In the genomic region with DNA sequence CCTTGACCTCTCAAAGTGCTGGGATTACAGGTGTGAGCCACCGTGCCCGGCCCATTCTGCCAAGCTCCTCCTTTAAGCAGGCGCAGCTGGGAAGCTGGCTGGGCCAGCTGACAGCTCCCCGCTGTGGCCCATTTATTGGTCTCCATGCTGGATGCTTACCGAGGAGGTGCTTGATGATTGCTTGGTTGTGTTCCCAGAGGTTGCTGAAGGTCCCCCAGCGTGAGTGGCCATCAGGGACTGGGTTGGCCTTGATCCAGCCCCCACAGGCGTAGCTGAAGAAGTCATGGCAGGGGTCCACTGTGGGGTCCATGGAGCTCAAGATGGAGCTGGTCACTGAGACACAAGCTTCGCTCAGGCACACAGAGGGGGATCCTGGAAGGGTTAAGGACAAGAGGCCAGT, we compare ENCODE assay signal across 22 cellular contexts. TPM values are rescaled to one million over a fixed set of nuclear protein-coding genes. Genes with fewer than 3 reads are reported as not detected.
DNase-seq lines count a peak whose midpoint lies in the region; ATAC-seq and TF ChIP-seq lines count a peak whose summit lies in the region.
"Had no signal": no experiment of that assay in that cellular context is flagged by ENCODE, and none has a peak within 500 bp of the region (broad histone marks: within the 10 kb centered on the region; RNA-seq: fewer than 3 reads in every experiment).

No MANE protein-coding gene starts in this region.

- no peaks in the 10 kb centered on the region for H3K79me1 ChIP-seq in neuronal stem cell (ENCODE audit: low read depth, low read length)

- H3K9ac ChIP-seq in neuronal stem cell (ENCODE audit: low read depth, low read length, poor library complexity), result no peak overlapping the region
- H3K9ac ChIP-seq: BLaER1 treated with 17β-estradiol and CSF1 and Interleukin-3, amounts not matched to agents 10 nM and 100 nM; GM23248 had no signal

- H2BK12ac ChIP-seq in neuronal stem cell (ENCODE audit: low read length), result no peak overlapping the region

- H4K8ac ChIP-seq in neuronal stem cell (ENCODE audit: low read depth, low read length), result no peak overlapping the region

- peak overlapping the region; percentile 11 for H3K18ac ChIP-seq in neuronal stem cell (ENCODE audit: low read length)

- H3K4me1 ChIP-seq in left ventricle myocardium inferior, result peaks cover 77% of the 10 kb centered on the region
- peaks cover 2 to 8% of the 10 kb centered on the region in 2 donors for H3K4me1 ChIP-seq in neuronal stem cell (ENCODE audit: control insufficient read depth in 2 of 2, insufficient read depth in 1 of 2, low read depth in 1 of 2, low read length in 2 of 2)

- H3K14ac ChIP-seq in neuronal stem cell (ENCODE audit: low read length), result no peak overlapping the region

- H2BK15ac ChIP-seq in neuronal stem cell (ENCODE audit: low read length), result no peak overlapping the region

- peak overlapping the region; percentile 15 for H3K27ac Mint-ChIP-seq in activated CD4-positive, alpha-beta T cell treated with anti-CD3 and anti-CD28 coated beads, Interleukin-2, amount 10 ng/mL, durations not matched to agents 24 days and 14 days
- H3K27ac Mint-ChIP-seq in activated naive CD8-positive, alpha-beta T cell, result peak overlapping the region; percentile 16

- no peak for TF ChIP-seq CTCF in left ventricle myocardium inferior (IDR thresholded peaks at IDR 0.05; ENCODE audit: borderline replicate concordance)

- no peak overlapping the region for H3K4me3 Mint-ChIP-seq in activated CD4-positive, alpha-beta T cell treated with anti-CD3 and anti-CD28 coated beads, Interleukin-2, amount 10 ng/mL, durations not matched to agents 24 days and 14 days
- H3K4me3 Mint-ChIP-seq in activated naive CD8-positive, alpha-beta T cell, result no peak overlapping the region

- H2AFZ ChIP-seq in neuronal stem cell (ENCODE audit: low read length), result no peak overlapping the region
- H2AFZ ChIP-seq: GM23248 had no signal

- H2AK5ac ChIP-seq in neuronal stem cell (ENCODE audit: low read depth, low read length), result no peak overlapping the region

- no peak overlapping the region for H3K23ac ChIP-seq in neuronal stem cell (ENCODE audit: low read depth, low read length, poor library complexity)

- H3K4me2 ChIP-seq in neuronal stem cell (ENCODE audit: insufficient read depth, low read length, poor library complexity, severe bottlenecking), result no peak overlapping the region
- H3K4me2 ChIP-seq: A549; BLaER1 treated with 17β-estradiol and CSF1 and Interleukin-3, amounts not matched to agents 10 nM and 100 nM had no signal

- H3K36me3 Mint-ChIP-seq in activated CD4-positive, alpha-beta T cell treated with anti-CD3 and anti-CD28 coated beads, Interleukin-2, amount 10 ng/mL, durations not matched to agents 24 days and 14 days (ENCODE audit: low read depth), result peaks cover 72% of the 10 kb centered on the region
- H3K36me3 Mint-ChIP-seq in activated naive CD8-positive, alpha-beta T cell, result peaks cover 16% of the 10 kb centered on the region

- no peaks in the 10 kb centered on the region for H3K27me3 Mint-ChIP-seq in activated CD4-positive, alpha-beta T cell treated with anti-CD3 and anti-CD28 coated beads, Interleukin-2, amount 10 ng/mL, durations not matched to agents 24 days and 14 days
- H3K27me3 Mint-ChIP-seq in activated naive CD8-positive, alpha-beta T cell, result no peaks in the 10 kb centered on the region

- H3K9me3 ChIP-seq in left ventricle myocardium inferior (replicated peaks) (no peaks in the 10 kb centered on the region), neuronal stem cell (replicated peaks in 1 of 2; ENCODE audit: control insufficient read depth in 2 of 2, insufficient read depth in 1 of 2, low read depth in 1 of 2, low read length in 2 of 2) (no peaks in the 10 kb centered on the region)
- H3K9me3 ChIP-seq: A549 had no signal

- peaks cover 16% of the 10 kb centered on the region for H3K4me1 Mint-ChIP-seq in activated CD4-positive, alpha-beta T cell treated with anti-CD3 and anti-CD28 coated beads, Interleukin-2, amount 10 ng/mL, durations not matched to agents 24 days and 14 days
- peaks cover 21% of the 10 kb centered on the region for H3K4me1 Mint-ChIP-seq in activated naive CD8-positive, alpha-beta T cell (ENCODE audit: low read depth)

- no peak overlapping the region for H2BK120ac ChIP-seq in neuronal stem cell (ENCODE audit: low read depth, low read length)

- DNase-seq in activated CD4-positive, alpha-beta T cell treated with anti-CD3 and anti-CD28 coated beads, Interleukin-2, amount 10 ng/mL, durations not matched to agents 24 days and 14 days, result no peak
- no peak for DNase-seq in activated CD4-positive, alpha-beta T cell treated with anti-CD3 and anti-CD28 coated beads, Interleukin-2, amount 50 U/mL, for 48 hours
- DNase-seq in left ventricle myocardium inferior, result no peak
- no peak for DNase-seq in left cardiac atrium
- DNase-seq in neuronal stem cell (ENCODE audit: low spot score), result no peak
- DNase-seq in DMS 273 (lab: John Stamatoyannopoulos, UW; ENCODE audit: unreplicated experiment), result no peak
- DNase-seq: DMS 273 treated with DMSO at 0.1 percent for 48 hours, GDM1, GM23248, NCI-H1417 treated with DMSO at 0.1 percent for 48 hours, NCI-H2029 treated with DMSO at 0.1 percent for 48 hours, NCI-H2171 treated with DMSO at 0.1 percent for 48 hours, NCI-H510A, NCI-H82 had no signal

- no peak overlapping the region for H3K4ac ChIP-seq in neuronal stem cell (ENCODE audit: low read length)

- no peak overlapping the region for H4K91ac ChIP-seq in neuronal stem cell (ENCODE audit: low read depth, low read length, poor library complexity)

- H3K27me3 ChIP-seq in left ventricle myocardium inferior (ENCODE audit: low read depth), result no peaks in the 10 kb centered on the region
- no peaks in the 10 kb centered on the region for H3K27me3 ChIP-seq in neuronal stem cell (ENCODE audit: control insufficient read depth in 3 of 3, insufficient read depth in 3 of 3, low read depth in 1 of 3, low read length in 3 of 3)
- H3K27me3 ChIP-seq: BLaER1 treated with 17β-estradiol and CSF1 and Interleukin-3, amounts not matched to agents 10 nM and 100 nM had no signal

- H3K36me3 ChIP-seq in left ventricle myocardium inferior (peaks cover 42% of the 10 kb centered on the region), neuronal stem cell (replicated peaks in 1 of 2; ENCODE audit: control insufficient read depth in 2 of 2, insufficient read depth in 2 of 2, low read length in 2 of 2) (peaks cover 4 to 55% of the 10 kb centered on the region in 2 donors)

- H2BK5ac ChIP-seq in neuronal stem cell (ENCODE audit: low read length), result no peak overlapping the region

- ATAC-seq in left cardiac atrium, result no peak
- ATAC-seq in GM21423 (IDR thresholded peaks at IDR 0.05; ENCODE audit: unreplicated experiment), result no peak
- ATAC-seq: A549, GM12878, HCT116, Panc1 had no signal

- no peaks in the 10 kb centered on the region for H3K9me3 Mint-ChIP-seq in activated CD4-positive, alpha-beta T cell treated with anti-CD3 and anti-CD28 coated beads, Interleukin-2, amount 10 ng/mL, durations not matched to agents 24 days and 14 days
- H3K9me3 Mint-ChIP-seq in activated naive CD8-positive, alpha-beta T cell (ENCODE audit: low read depth), result no peaks in the 10 kb centered on the region

- H3K27ac ChIP-seq in left ventricle myocardium inferior (replicated peaks) (peak overlapping the region; percentile 21), neuronal stem cell (replicated peaks; ENCODE audit: low read length) (no peak overlapping the region)
- H3K27ac ChIP-seq: A549; BLaER1 treated with 17β-estradiol and CSF1 and Interleukin-3, amounts not matched to agents 10 nM and 100 nM; GM23248; HL-60 had no signal

- WGBS in neuronal stem cell (ENCODE audit: extremely low coverage in 2 of 2, insufficient read length in 2 of 2, insufficient replicate concordance in 1 of 2), 2 donors, result no CpG with 5 or more reads among the region's 8 CpGs

- intact Hi-C loops in activated CD4-positive, alpha-beta T cell treated with anti-CD3 and anti-CD28 coated beads, Interleukin-2, amount 10 ng/mL, durations not matched to agents 24 days and 14 days (cut with micrococcal nuclease), result no loop called here
- intact Hi-C loops in left ventricle myocardium inferior (cut with micrococcal nuclease) (no loop called here), left cardiac atrium (cut with DNase I) (no loop called here)

- H3K4me3 ChIP-seq in left ventricle myocardium inferior (no peak overlapping the region), neuronal stem cell (ENCODE audit: low read length in 2 of 2) (no peak overlapping the region)
- H3K4me3 ChIP-seq: A549; BLaER1 treated with 17β-estradiol and CSF1 and Interleukin-3, amounts not matched to agents 10 nM and 100 nM; GM12878; GM23248 had no signal

RNA-seq across cellular contexts. Expression of a gene that starts 17.7 kb away (rescaled TPM):
- 133 and 134 TPM in 2 replicates for total RNA-seq in activated CD4-positive, alpha-beta T cell treated with anti-CD3 and anti-CD28 coated beads, Interleukin-2, amount 10 ng/mL, durations not matched to agents 24 days and 14 days
- 54.7 TPM for total RNA-seq in left ventricle myocardium inferior
- 100 to 1,000 TPM in 1 of 2 donors, 10 to 100 TPM in 1; 66.2 to 138 TPM for total RNA-seq in left cardiac atrium
- polyA plus RNA-seq in neuronal stem cell (2013, experiment 1 of 2), result 10.7 TPM
- polyA plus RNA-seq in neuronal stem cell (2013, experiment 2 of 2), result 10.7 TPM
